2 cellular contexts compared by ENCODE assay signal in the genomic region with DNA sequence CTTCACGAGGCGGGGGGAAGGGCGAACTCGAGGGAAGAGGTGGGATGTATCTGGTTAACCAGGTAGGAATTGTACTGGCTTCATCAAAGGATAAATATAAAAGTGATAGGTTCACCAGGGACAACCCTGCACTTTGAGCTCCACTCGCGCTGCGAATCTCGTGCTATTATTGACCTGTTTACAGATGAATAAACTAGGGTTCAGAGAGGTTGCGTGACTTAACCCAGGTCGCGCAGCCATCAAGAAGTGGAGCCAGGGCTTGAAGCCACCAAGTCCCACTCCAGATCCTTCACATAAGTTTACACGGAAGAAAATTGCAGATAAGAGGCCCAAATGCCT.
TF ChIP-seq lines count a peak whose summit lies in the region.

No MANE protein-coding gene starts in this region.

TF ChIP-seq in H1, 55 proteins besides CTCF, POLR2A, EP300 and RAD21:
- TF ChIP-seq CEBPB (IDR thresholded peaks at IDR 0.05; ENCODE audit: low read depth, low read length) (no peak), TEAD4 (IDR thresholded peaks at IDR 0.05; ENCODE audit: low read depth, low read length) (no peak), BCL11A (IDR thresholded peaks at IDR 0.05; ENCODE audit: low read depth in 2 of 2, low read length in 2 of 2) (no peak), FOSL1 (IDR thresholded peaks at IDR 0.05; ENCODE audit: insufficient read depth, low read depth, low read length) (no peak), SIRT6 (IDR thresholded peaks at IDR 0.05; ENCODE audit: low read length) (no peak), TCF12 (IDR thresholded peaks at IDR 0.05; ENCODE audit: low read depth, low read length) (no peak), EZH2 (IDR thresholded peaks at IDR 0.05; ENCODE audit: low read depth, low read length, severe bottlenecking) (no peak), MAX (IDR thresholded peaks at IDR 0.05) (peak; percentile 20)

TF ChIP-seq in neural cell, 6 proteins besides CTCF, POLR2A, EP300 and RAD21 (continued from another document):
- TF ChIP-seq POLR2AphosphoS5 (IDR thresholded peaks at IDR 0.05), result no peak
- TF ChIP-seq EZH2 (IDR thresholded peaks at IDR 0.05; ENCODE audit: borderline replicate concordance, insufficient read depth, low read length, poor library complexity, severe bottlenecking), result no peak
- TF ChIP-seq TAF1 (IDR thresholded peaks at IDR 0.05; ENCODE audit: low read depth), result no peak
